24 cellular contexts compared by ENCODE assay signal in genomic region chr20:42612262-42612661, GRCh38.
"Had no signal": no experiment of that assay in that cellular context is flagged by ENCODE, and none has a peak within 500 bp of the region (broad histone marks: within the 10 kb centered on the region; RNA-seq: fewer than 3 reads in every experiment).

No MANE protein-coding gene starts in this region.

- H3K4me1 ChIP-seq: esophagus muscularis mucosa, foreskin keratinocyte, gastroesophageal sphincter, heart right ventricle, left lung, lower lobe of right lung had no signal

- DNase-seq: dermis blood vessel endothelial cell; dorsolateral prefrontal cortex; effector CD4-positive, alpha-beta T cell; effector memory CD4-positive, alpha-beta T cell; foreskin keratinocyte; head of caudate nucleus; heart right ventricle; hippocampal formation; left cardiac atrium; left lung; left ventricle myocardium superior; lower lobe of right lung; mesenchymal stem cell; mucosa of descending colon; naive B cell had no signal

- H3K36me3 Mint-ChIP-seq: mesothelial cell of epicardium, naive B cell had no signal

- ATAC-seq: foreskin keratinocyte, gastroesophageal sphincter, heart right ventricle, left cardiac atrium, left lung, left ventricle myocardium superior, lower lobe of right lung, mucosa of descending colon had no signal

- H3K27me3 ChIP-seq: dorsolateral prefrontal cortex, foreskin keratinocyte, left lung had no signal

- H3K9me3 ChIP-seq: gastroesophageal sphincter, left lung, lower lobe of right lung, mucosa of descending colon had no signal

- H3K4me3 ChIP-seq: coronary artery, dorsolateral prefrontal cortex, esophagus muscularis mucosa, gastroesophageal sphincter, heart right ventricle, left lung, lower lobe of right lung, mucosa of descending colon had no signal

- H3K36me3 ChIP-seq: esophagus muscularis mucosa, gastroesophageal sphincter, heart right ventricle, left lung, lower lobe of right lung had no signal

- FAIRE-seq: colon, endothelial cell of umbilical vein, frontal cortex, islet of Langerhans, keratinocyte had no signal

- H3K27ac Mint-ChIP-seq: mesothelial cell of epicardium, naive B cell had no signal

- H3K4me1 Mint-ChIP-seq: mesothelial cell of epicardium, naive B cell had no signal

- H3K27me3 Mint-ChIP-seq: naive B cell had no signal

- H3K4me3 Mint-ChIP-seq: mesothelial cell of epicardium, naive B cell had no signal

- H3K27ac ChIP-seq: coronary artery, dorsolateral prefrontal cortex, esophagus muscularis mucosa, foreskin keratinocyte, gastroesophageal sphincter, heart right ventricle, left lung, lower lobe of right lung had no signal
